1 cellular context compared by ENCODE assay signal in genomic region chr16:168424-168823, GRCh38.
TF ChIP-seq lines count a peak whose summit lies in the region.

No MANE protein-coding gene starts in this region.

TF ChIP-seq in HepG2, 621 proteins besides CTCF, POLR2A, EP300 and RAD21:
- TF ChIP-seq NCOA2 (CRISPR knock-in tag; IDR thresholded peaks at IDR 0.05), result no peak
- no peak for TF ChIP-seq PLRG1 (conservative IDR thresholded peaks at IDR 0.05)
- peak; percentile 13; the same call in 1 of the 2 replicates for TF ChIP-seq LCORL (IDR thresholded peaks at IDR 0.05)
- TF ChIP-seq LCORL (CRISPR knock-in tag; IDR thresholded peaks at IDR 0.05), result no peak
